9 cellular contexts compared by ENCODE assay signal in genomic region chr2:88692187-88692586, GRCh38. TPM values are rescaled to one million over a fixed set of nuclear protein-coding genes. Genes with fewer than 3 reads are reported as not detected.
DNase-seq lines count a peak whose midpoint lies in the region; ATAC-seq and TF ChIP-seq lines count a peak whose summit lies in the region.
"Had no signal": no experiment of that assay in that cellular context is flagged by ENCODE, and none has a peak within 500 bp of the region (broad histone marks: within the 10 kb centered on the region; RNA-seq: fewer than 3 reads in every experiment).

No MANE protein-coding gene starts in this region.

- peaks cover 66% of the 10 kb centered on the region for H3K4me1 Mint-ChIP-seq in activated naive CD8-positive, alpha-beta T cell (ENCODE audit: low read depth)

- H3K4me3 ChIP-seq in Panc1 (ENCODE audit: low read depth in 2 of 2, low read length in 2 of 2) (peak overlapping the region; percentile 83 to 89), iPS DF 6.9 (ENCODE audit: low read length) (peak overlapping the region; percentile 43; the same call in 1 of the 2 replicates), smooth muscle cell (peak overlapping the region; percentile 68)

- H2AFZ ChIP-seq in smooth muscle cell (ENCODE audit: low read depth), result peak overlapping the region; percentile 87

- in situ Hi-C loops in Panc1 (cut with HindIII; ENCODE audit: low pct_unique_long_range_greater_than_20kb, low sequenced_read_pairs), result no loop called here

- no peaks in the 10 kb centered on the region for H3K9me3 Mint-ChIP-seq in activated naive CD8-positive, alpha-beta T cell (ENCODE audit: low read depth)

- intact Hi-C loops in Panc1 (cut with micrococcal nuclease; ENCODE audit: unreplicated experiment), result no loop called here

- peak; percentile 56 for DNase-seq in SIG-M5 treated with dmso at 0.1 percent for 504 hours (lab: John Stamatoyannopoulos, UW; ENCODE audit: unreplicated experiment)
- no peak for DNase-seq in SIG-M5 (lab: John Stamatoyannopoulos, UW)
- no peak for DNase-seq in Panc1 (ENCODE audit: low read depth, low spot score)
- no peak for DNase-seq in iPS DF 6.9 (ENCODE audit: low read depth, low spot score)
- peak; percentile 6 for DNase-seq in smooth muscle cell (lab: John Stamatoyannopoulos, UW; ENCODE audit: unreplicated experiment)
- DNase-seq in NCI-H2196 (lab: John Stamatoyannopoulos, UW; ENCODE audit: unreplicated experiment), result no peak

- no peaks in the 10 kb centered on the region for H3K27me3 ChIP-seq in Panc1 (ENCODE audit: control insufficient read depth, insufficient read depth, low read length)
- H3K27me3 ChIP-seq in iPS DF 6.9 (ENCODE audit: control insufficient read depth, insufficient read depth, low read length), result no peaks in the 10 kb centered on the region
- no peaks in the 10 kb centered on the region for H3K27me3 ChIP-seq in smooth muscle cell (ENCODE audit: low read depth)
- H3K27me3 ChIP-seq: foreskin keratinocyte had no signal

- H3K4me3 Mint-ChIP-seq in activated naive CD8-positive, alpha-beta T cell, result peak overlapping the region; percentile 98

- no peaks in the 10 kb centered on the region for H3K27me3 Mint-ChIP-seq in activated naive CD8-positive, alpha-beta T cell

- peaks cover 10% of the 10 kb centered on the region for H3K4me1 ChIP-seq in Panc1 (ENCODE audit: control insufficient read depth, insufficient read depth, low read length)
- peaks cover under 1% of the 10 kb centered on the region for H3K4me1 ChIP-seq in iPS DF 6.9 (ENCODE audit: control insufficient read depth, insufficient read depth, low read length)
- H3K4me1 ChIP-seq in smooth muscle cell (ENCODE audit: low read depth), result peaks cover 7% of the 10 kb centered on the region
- H3K4me1 ChIP-seq: foreskin keratinocyte had no signal

- H3K36me3 Mint-ChIP-seq in activated naive CD8-positive, alpha-beta T cell, result peaks cover 10% of the 10 kb centered on the region

- H3F3A ChIP-seq in smooth muscle cell (ENCODE audit: low read depth), result no peaks in the 10 kb centered on the region

- peak overlapping the region; percentile 89 for H3K4me2 ChIP-seq in smooth muscle cell

- H3K9ac ChIP-seq in smooth muscle cell (ENCODE audit: low read depth), result peak overlapping the region; percentile 17

- peaks cover 24% of the 10 kb centered on the region for H4K20me1 ChIP-seq in smooth muscle cell (ENCODE audit: low read depth)

- H3K27ac Mint-ChIP-seq in activated naive CD8-positive, alpha-beta T cell, result peak overlapping the region; percentile 95

- H3K9me3 ChIP-seq in Panc1 (ENCODE audit: control insufficient read depth, insufficient read depth, low read depth, low read length) (no peaks in the 10 kb centered on the region), iPS DF 6.9 (ENCODE audit: control insufficient read depth, insufficient read depth, low read length) (no peaks in the 10 kb centered on the region; the same call in 1 of the 2 replicates), smooth muscle cell (replicated peaks; ENCODE audit: low read depth) (no peaks in the 10 kb centered on the region)

- BruUV-seq in Panc1 (replicated peaks; lab: Mats Ljungman, UMichigan), result no TSS peak

- POLR2A ChIA-PET in Panc1 (lab: Charles Lee), result no interaction called here

- H3K27ac ChIP-seq in Panc1 (ENCODE audit: low read length) (peak overlapping the region; percentile 80), iPS DF 6.9 (ENCODE audit: low read length) (no peak overlapping the region), smooth muscle cell (ENCODE audit: low read depth) (peak overlapping the region; percentile 2)
- H3K27ac ChIP-seq: foreskin keratinocyte had no signal

- H3K79me2 ChIP-seq in smooth muscle cell (ENCODE audit: low read depth), result peaks cover 42% of the 10 kb centered on the region

- TF ChIP-seq CTCF in Panc1 (IDR thresholded peaks at IDR 0.05) (no peak), smooth muscle cell (IDR thresholded peaks at IDR 0.05; ENCODE audit: borderline replicate concordance, insufficient read depth, poor library complexity, severe bottlenecking) (no peak)

- CTCF ChIA-PET in Panc1 (lab: Charles Lee), result no interaction called here

- no peaks in the 10 kb centered on the region; the same call in 1 of the 2 replicates for H3K36me3 ChIP-seq in Panc1 (ENCODE audit: control insufficient read depth, insufficient read depth, low read length)
- no peaks in the 10 kb centered on the region for H3K36me3 ChIP-seq in iPS DF 6.9 (ENCODE audit: control insufficient read depth, insufficient read depth, low read length)
- no peaks in the 10 kb centered on the region for H3K36me3 ChIP-seq in smooth muscle cell (ENCODE audit: low read depth)

- ATAC-seq in Panc1 (no peak), HG02571 (IDR thresholded peaks at IDR 0.05; ENCODE audit: unreplicated experiment) (no peak)

- WGBS in iPS DF 6.9 (ENCODE audit: insufficient coverage, insufficient read length), result no CpG with 5 or more reads among the region's 11 CpGs
- 7% methylated on average over 11 of the region's 11 CpGs for WGBS in smooth muscle cell (ENCODE audit: low lambda C conversion rate)

RNA-seq across cellular contexts. Expression of gene RPIA, which starts 0.7 kb away (rescaled TPM):
- total RNA-seq in Panc1 (2021; ENCODE audit: unreplicated experiment) (18.2 TPM), smooth muscle cell (4.8 and 9.9 TPM in 2 replicates)
- 19.4 TPM for polyA plus RNA-seq in Panc1 (2012; ENCODE audit: insufficient read length)
- polyA plus RNA-seq in smooth muscle cell, result 8.9 and 11.3 TPM in 2 replicates

Comparison
In these comparisons a context has a peak if more than half of its experiments do, and no peak if none do; other contexts are left out.
1. DNase-seq: peak in SIG-M5 treated with dmso at 0.1 percent for 504 hours (single experiment) and smooth muscle cell (single experiment); none in SIG-M5 (single experiment), Panc1 (single experiment), iPS DF 6.9 (single experiment) and NCI-H2196 (single experiment).
2. Peak in every context shown above with its lines, with median percentiles within 50 percentile points of each other: H3K4me3 ChIP-seq.